Comparison of ENCODE assay signal across 1 cellular context in the genomic region with DNA sequence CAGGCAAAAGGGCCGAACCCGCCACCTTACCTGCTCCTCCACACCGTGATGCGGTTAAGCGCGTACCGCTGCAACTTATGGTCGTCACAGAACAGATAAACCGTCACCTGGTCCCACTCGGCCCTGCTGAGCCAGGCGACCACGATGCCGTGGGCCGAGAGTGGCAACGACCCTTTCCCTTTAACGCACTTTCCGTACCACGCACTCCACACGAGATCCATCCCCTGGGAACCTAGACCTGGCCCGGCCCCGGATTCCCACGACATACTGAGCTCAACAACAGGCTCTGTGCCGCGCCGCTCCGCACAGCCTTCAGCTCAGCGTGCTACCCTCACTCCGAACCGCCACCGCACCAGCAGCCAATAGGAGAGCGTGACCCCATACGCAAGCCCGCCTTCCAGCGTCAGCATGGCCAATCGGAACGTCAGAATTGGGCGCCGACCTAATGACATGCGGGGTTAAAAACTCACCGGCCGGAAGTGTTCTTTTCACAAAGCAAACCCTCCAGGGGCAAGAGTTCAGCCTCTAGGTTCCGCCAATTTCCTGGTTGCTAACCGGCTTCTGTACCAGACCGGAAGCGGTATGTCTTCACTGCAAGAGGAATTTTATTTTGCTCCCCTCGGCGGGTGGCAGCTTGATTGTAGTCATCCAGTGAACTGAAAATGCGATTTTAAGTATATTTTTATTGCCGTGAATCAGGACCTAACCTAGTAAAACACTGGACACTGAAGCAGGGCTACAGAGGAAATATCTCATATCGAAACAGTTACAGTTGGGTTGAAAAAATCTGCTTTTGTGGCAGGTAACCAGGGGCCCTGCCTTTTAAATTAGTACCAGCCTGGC.
TF ChIP-seq lines count a peak whose summit lies in the region.

A gene (minus strand): TSS at position 338 of the 843 bp plus-strand sequence. CDS start 72 bp downstream, at position 266.

TF ChIP-seq in K562, 482 proteins besides CTCF, POLR2A, EP300 and RAD21 (continued from another document and continues in another):
- TF ChIP-seq SRSF9 (IDR thresholded peaks at IDR 0.05; ENCODE audit: borderline replicate concordance, low read depth, low read length) (no peak), PHF8 (IDR thresholded peaks at IDR 0.05; ENCODE audit: borderline replicate concordance, low read length) (peak; percentile 78; the same call in 1 of the 2 replicates), CBX3 (IDR thresholded peaks at IDR 0.05; ENCODE audit: borderline replicate concordance in 1 of 2, low read length in 2 of 2) (peak in 1 of 2 experiments; percentile 88; a peak in 1 of 3 replicates), L3MBTL2 (IDR thresholded peaks at IDR 0.05) (peak; percentile 47; the same call in 1 of the 2 replicates), ZZZ3 (IDR thresholded peaks at IDR 0.05) (no peak), ZNF143 (CRISPR knock-in tag; IDR thresholded peaks at IDR 0.05) (no peak), HOXB6 (CRISPR knock-in tag; IDR thresholded peaks at IDR 0.05; ENCODE audit: borderline replicate concordance) (no peak), NFATC3 (IDR thresholded peaks at IDR 0.05) (0 out of 2 replicates have a peak, but pooled peaks have one; percentile 37), SREBF1 (IDR thresholded peaks at IDR 0.05; ENCODE audit: borderline replicate concordance, low read depth, low read length) (0 out of 2 replicates have a peak, but pooled peaks have one; percentile 32), DIDO1 (tag; IDR thresholded peaks at IDR 0.05; ENCODE audit: low read depth) (peak; percentile 96), SIX5 (IDR thresholded peaks at IDR 0.05; ENCODE audit: borderline replicate concordance in 1 of 2, insufficient read depth in 1 of 2, low read depth in 1 of 2, low read length in 2 of 2) (peak; percentile 45 to 57; a peak in 3 of 4 replicates), ZNF436 (CRISPR knock-in tag; IDR thresholded peaks at IDR 0.05) (no peak), C11orf30 (IDR thresholded peaks at IDR 0.05; ENCODE audit: low read depth) (peak; percentile 96), GABPB1 (CRISPR knock-in tag; IDR thresholded peaks at IDR 0.05) (peak; percentile 99), MAFK (IDR thresholded peaks at IDR 0.05; ENCODE audit: low read length) (peak; percentile 14; the same call in 1 of the 2 replicates), NCOR1 (IDR thresholded peaks at IDR 0.05) (peak; percentile 32; the same call in 1 of the 2 replicates), SMAD4 (CRISPR knock-in tag; conservative IDR thresholded peaks at IDR 0.05) (0 out of 2 replicates have a peak, but pooled peaks have one; percentile 42), BHLHE40 (IDR thresholded peaks at IDR 0.05; ENCODE audit: low read length) (peak; percentile 41; the same call in 1 of the 2 replicates), ZNF24 (IDR thresholded peaks at IDR 0.05) (0 out of 2 replicates have a peak, but pooled peaks have one; percentile 37), YY1 (IDR thresholded peaks at IDR 0.05; ENCODE audit: borderline replicate concordance in 1 of 3, control insufficient read depth in 1 of 3, extremely low read depth in 1 of 3, insufficient read depth in 3 of 3, insufficient read length in 1 of 3, insufficient replicate concordance in 2 of 3, low read depth in 1 of 3, low read length in 2 of 3) (peak in 1 of 3 experiments; percentile 58), FOXM1 (IDR thresholded peaks at IDR 0.05; ENCODE audit: low read depth) (peak; percentile 75), FOXM1 (CRISPR knock-in tag; IDR thresholded peaks at IDR 0.05; ENCODE audit: low read depth) (0 out of 2 replicates have a peak, but pooled peaks have one; percentile 41), HCFC1 (IDR thresholded peaks at IDR 0.05; ENCODE audit: low read depth, low read length) (peak; percentile 88)
- TF ChIP-seq, protein P1, sequence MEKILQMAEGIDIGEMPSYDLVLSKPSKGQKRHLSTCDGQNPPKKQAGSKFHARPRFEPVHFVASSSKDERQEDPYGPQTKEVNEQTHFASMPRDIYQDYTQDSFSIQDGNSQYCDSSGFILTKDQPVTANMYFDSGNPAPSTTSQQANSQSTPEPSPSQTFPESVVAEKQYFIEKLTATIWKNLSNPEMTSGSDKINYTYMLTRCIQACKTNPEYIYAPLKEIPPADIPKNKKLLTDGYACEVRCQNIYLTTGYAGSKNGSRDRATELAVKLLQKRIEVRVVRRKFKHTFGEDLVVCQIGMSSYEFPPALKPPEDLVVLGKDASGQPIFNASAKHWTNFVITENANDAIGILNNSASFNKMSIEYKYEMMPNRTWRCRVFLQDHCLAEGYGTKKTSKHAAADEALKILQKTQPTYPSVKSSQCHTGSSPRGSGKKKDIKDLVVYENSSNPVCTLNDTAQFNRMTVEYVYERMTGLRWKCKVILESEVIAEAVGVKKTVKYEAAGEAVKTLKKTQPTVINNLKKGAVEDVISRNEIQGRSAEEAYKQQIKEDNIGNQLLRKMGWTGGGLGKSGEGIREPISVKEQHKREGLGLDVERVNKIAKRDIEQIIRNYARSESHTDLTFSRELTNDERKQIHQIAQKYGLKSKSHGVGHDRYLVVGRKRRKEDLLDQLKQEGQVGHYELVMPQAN (IDR thresholded peaks at IDR 0.05; ENCODE audit: borderline replicate concordance) = peak; percentile 94
- TF ChIP-seq, protein P2, sequence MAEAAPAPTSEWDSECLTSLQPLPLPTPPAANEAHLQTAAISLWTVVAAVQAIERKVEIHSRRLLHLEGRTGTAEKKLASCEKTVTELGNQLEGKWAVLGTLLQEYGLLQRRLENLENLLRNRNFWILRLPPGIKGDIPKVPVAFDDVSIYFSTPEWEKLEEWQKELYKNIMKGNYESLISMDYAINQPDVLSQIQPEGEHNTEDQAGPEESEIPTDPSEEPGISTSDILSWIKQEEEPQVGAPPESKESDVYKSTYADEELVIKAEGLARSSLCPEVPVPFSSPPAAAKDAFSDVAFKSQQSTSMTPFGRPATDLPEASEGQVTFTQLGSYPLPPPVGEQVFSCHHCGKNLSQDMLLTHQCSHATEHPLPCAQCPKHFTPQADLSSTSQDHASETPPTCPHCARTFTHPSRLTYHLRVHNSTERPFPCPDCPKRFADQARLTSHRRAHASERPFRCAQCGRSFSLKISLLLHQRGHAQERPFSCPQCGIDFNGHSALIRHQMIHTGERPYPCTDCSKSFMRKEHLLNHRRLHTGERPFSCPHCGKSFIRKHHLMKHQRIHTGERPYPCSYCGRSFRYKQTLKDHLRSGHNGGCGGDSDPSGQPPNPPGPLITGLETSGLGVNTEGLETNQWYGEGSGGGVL (CRISPR knock-in tag; IDR thresholded peaks at IDR 0.05) = no peak
- TF ChIP-seq, protein P3, sequence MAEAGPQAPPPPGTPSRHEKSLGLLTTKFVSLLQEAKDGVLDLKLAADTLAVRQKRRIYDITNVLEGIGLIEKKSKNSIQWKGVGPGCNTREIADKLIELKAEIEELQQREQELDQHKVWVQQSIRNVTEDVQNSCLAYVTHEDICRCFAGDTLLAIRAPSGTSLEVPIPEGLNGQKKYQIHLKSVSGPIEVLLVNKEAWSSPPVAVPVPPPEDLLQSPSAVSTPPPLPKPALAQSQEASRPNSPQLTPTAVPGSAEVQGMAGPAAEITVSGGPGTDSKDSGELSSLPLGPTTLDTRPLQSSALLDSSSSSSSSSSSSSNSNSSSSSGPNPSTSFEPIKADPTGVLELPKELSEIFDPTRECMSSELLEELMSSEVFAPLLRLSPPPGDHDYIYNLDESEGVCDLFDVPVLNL (CRISPR knock-in tag; IDR thresholded peaks at IDR 0.05; ENCODE audit: low read depth) = 0 out of 2 replicates have a peak, but pooled peaks have one; percentile 29
- TF ChIP-seq, protein P4, sequence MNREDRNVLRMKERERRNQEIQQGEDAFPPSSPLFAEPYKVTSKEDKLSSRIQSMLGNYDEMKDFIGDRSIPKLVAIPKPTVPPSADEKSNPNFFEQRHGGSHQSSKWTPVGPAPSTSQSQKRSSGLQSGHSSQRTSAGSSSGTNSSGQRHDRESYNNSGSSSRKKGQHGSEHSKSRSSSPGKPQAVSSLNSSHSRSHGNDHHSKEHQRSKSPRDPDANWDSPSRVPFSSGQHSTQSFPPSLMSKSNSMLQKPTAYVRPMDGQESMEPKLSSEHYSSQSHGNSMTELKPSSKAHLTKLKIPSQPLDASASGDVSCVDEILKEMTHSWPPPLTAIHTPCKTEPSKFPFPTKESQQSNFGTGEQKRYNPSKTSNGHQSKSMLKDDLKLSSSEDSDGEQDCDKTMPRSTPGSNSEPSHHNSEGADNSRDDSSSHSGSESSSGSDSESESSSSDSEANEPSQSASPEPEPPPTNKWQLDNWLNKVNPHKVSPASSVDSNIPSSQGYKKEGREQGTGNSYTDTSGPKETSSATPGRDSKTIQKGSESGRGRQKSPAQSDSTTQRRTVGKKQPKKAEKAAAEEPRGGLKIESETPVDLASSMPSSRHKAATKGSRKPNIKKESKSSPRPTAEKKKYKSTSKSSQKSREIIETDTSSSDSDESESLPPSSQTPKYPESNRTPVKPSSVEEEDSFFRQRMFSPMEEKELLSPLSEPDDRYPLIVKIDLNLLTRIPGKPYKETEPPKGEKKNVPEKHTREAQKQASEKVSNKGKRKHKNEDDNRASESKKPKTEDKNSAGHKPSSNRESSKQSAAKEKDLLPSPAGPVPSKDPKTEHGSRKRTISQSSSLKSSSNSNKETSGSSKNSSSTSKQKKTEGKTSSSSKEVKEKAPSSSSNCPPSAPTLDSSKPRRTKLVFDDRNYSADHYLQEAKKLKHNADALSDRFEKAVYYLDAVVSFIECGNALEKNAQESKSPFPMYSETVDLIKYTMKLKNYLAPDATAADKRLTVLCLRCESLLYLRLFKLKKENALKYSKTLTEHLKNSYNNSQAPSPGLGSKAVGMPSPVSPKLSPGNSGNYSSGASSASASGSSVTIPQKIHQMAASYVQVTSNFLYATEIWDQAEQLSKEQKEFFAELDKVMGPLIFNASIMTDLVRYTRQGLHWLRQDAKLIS (CRISPR knock-in tag; IDR thresholded peaks at IDR 0.05) = no peak
- TF ChIP-seq, protein P5, sequence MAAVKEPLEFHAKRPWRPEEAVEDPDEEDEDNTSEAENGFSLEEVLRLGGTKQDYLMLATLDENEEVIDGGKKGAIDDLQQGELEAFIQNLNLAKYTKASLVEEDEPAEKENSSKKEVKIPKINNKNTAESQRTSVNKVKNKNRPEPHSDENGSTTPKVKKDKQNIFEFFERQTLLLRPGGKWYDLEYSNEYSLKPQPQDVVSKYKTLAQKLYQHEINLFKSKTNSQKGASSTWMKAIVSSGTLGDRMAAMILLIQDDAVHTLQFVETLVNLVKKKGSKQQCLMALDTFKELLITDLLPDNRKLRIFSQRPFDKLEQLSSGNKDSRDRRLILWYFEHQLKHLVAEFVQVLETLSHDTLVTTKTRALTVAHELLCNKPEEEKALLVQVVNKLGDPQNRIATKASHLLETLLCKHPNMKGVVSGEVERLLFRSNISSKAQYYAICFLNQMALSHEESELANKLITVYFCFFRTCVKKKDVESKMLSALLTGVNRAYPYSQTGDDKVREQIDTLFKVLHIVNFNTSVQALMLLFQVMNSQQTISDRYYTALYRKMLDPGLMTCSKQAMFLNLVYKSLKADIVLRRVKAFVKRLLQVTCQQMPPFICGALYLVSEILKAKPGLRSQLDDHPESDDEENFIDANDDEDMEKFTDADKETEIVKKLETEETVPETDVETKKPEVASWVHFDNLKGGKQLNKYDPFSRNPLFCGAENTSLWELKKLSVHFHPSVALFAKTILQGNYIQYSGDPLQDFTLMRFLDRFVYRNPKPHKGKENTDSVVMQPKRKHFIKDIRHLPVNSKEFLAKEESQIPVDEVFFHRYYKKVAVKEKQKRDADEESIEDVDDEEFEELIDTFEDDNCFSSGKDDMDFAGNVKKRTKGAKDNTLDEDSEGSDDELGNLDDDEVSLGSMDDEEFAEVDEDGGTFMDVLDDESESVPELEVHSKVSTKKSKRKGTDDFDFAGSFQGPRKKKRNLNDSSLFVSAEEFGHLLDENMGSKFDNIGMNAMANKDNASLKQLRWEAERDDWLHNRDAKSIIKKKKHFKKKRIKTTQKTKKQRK (IDR thresholded peaks at IDR 0.05; ENCODE audit: borderline replicate concordance, low read depth, low read length) = 0 out of 2 replicates have a peak, but pooled peaks have one; percentile 24
- TF ChIP-seq, protein P6, sequence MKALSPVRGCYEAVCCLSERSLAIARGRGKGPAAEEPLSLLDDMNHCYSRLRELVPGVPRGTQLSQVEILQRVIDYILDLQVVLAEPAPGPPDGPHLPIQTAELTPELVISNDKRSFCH (CRISPR knock-in tag; IDR thresholded peaks at IDR 0.05) = no peak
- TF ChIP-seq, protein P6 (tag; IDR thresholded peaks at IDR 0.05) = 0 out of 2 replicates have a peak, but pooled peaks have one; percentile 60
- TF ChIP-seq, protein P7, sequence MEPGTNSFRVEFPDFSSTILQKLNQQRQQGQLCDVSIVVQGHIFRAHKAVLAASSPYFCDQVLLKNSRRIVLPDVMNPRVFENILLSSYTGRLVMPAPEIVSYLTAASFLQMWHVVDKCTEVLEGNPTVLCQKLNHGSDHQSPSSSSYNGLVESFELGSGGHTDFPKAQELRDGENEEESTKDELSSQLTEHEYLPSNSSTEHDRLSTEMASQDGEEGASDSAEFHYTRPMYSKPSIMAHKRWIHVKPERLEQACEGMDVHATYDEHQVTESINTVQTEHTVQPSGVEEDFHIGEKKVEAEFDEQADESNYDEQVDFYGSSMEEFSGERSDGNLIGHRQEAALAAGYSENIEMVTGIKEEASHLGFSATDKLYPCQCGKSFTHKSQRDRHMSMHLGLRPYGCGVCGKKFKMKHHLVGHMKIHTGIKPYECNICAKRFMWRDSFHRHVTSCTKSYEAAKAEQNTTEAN (CRISPR knock-in tag; IDR thresholded peaks at IDR 0.05) = 0 out of 2 replicates have a peak, but pooled peaks have one; percentile 25
